ENCODE assay signal across 1 cellular context in the genomic region with DNA sequence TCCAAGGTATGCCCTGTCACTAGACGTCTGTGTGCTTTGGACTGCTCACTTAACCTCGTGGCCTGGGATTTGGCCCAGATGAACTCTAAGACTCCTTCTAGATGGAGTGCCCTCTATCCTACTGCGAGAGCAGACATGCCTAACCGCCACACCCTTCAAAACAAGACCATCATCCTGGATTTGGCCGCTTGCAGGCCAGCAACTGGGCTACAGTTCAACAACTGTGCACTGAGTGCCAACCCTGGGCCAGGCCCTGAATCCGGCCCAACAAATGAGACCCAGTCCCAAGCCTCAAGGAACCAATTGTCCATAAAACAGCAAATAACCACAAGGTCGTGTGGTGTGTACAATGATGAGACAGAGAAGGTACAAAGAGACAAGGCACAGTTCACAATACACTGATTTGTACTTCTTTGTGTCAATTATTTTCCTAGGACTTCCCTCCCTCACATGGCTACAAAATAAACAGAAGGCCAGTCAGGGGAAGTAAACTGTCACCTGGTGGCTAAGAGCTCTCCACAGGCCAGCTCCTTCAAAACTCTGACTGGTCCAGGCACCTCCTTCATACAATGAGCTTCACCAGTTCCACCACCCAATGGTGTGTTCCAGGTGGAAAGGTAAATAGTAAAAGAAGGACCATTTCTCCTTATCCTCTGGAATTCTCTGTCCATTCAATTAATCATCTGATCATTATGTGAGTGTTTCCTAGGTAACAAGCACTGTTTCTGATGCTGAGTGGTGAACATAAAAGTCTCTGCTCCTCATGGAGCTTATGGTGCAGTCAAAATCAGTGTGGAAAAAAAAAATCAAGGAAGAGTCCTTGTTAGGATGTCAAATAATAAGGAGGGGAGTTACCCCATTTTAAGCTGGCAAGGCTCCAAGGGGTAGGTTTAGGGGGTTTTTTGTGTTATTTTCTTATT.
TF ChIP-seq lines count a peak whose summit lies in the region.

No MANE protein-coding gene starts in this region.

TF ChIP-seq in HepG2, 621 proteins besides CTCF, POLR2A, EP300 and RAD21 (continued from another document and continues in another):
- TF ChIP-seq ZNF318 (CRISPR knock-in tag; IDR thresholded peaks at IDR 0.05) (no peak), RORA (CRISPR knock-in tag; IDR thresholded peaks at IDR 0.05) (no peak), ZFP36L2 (CRISPR knock-in tag; IDR thresholded peaks at IDR 0.05) (no peak), HMGA1 (CRISPR knock-in tag; conservative IDR thresholded peaks at IDR 0.05) (no peak), FOXC1 (CRISPR knock-in tag; IDR thresholded peaks at IDR 0.05; ENCODE audit: borderline replicate concordance) (no peak), XBP1 (CRISPR knock-in tag; IDR thresholded peaks at IDR 0.05) (no peak), YEATS2 (CRISPR knock-in tag; IDR thresholded peaks at IDR 0.05; ENCODE audit: borderline replicate concordance) (no peak), MLXIP (CRISPR knock-in tag; IDR thresholded peaks at IDR 0.05; ENCODE audit: borderline replicate concordance) (no peak), HMG20A (CRISPR knock-in tag; IDR thresholded peaks at IDR 0.05; ENCODE audit: borderline replicate concordance) (peak; percentile 73), WIZ (CRISPR knock-in tag; IDR thresholded peaks at IDR 0.05) (no peak), MIER2 (CRISPR knock-in tag; IDR thresholded peaks at IDR 0.05) (no peak), ARNT (IDR thresholded peaks at IDR 0.05) (no peak), PPARG (CRISPR knock-in tag; conservative IDR thresholded peaks at IDR 0.05) (peak; percentile 73), ELF3 (CRISPR knock-in tag; IDR thresholded peaks at IDR 0.05) (peak; percentile 56; the same call in 1 of the 2 replicates), ZBTB38 (CRISPR knock-in tag; IDR thresholded peaks at IDR 0.05) (peak; percentile 73; the same call in 1 of the 2 replicates), XRCC5 (optimal IDR thresholded peaks at IDR 0.05; ENCODE audit: low read length) (peak; percentile 35), CREM (IDR thresholded peaks at IDR 0.05) (peak; percentile 48; the same call in 1 of the 2 replicates), CREM (CRISPR knock-in tag; IDR thresholded peaks at IDR 0.05) (no peak), DMAP1 (CRISPR knock-in tag; IDR thresholded peaks at IDR 0.05) (no peak), ZNF136 (CRISPR knock-in tag; IDR thresholded peaks at IDR 0.05; ENCODE audit: low read depth) (no peak), ISL2 (CRISPR knock-in tag; IDR thresholded peaks at IDR 0.05) (peak; percentile 57; the same call in 1 of the 2 replicates), EHMT2 (IDR thresholded peaks at IDR 0.05; ENCODE audit: borderline replicate concordance, low read depth, low read length) (no peak), ZNF225 (CRISPR knock-in tag; IDR thresholded peaks at IDR 0.05) (no peak), ZNF33B (CRISPR knock-in tag; IDR thresholded peaks at IDR 0.05) (no peak), HIVEP1 (CRISPR knock-in tag; IDR thresholded peaks at IDR 0.05) (no peak), ZFAT (CRISPR knock-in tag; conservative IDR thresholded peaks at IDR 0.05) (no peak), RARA (CRISPR knock-in tag; IDR thresholded peaks at IDR 0.05) (peak; percentile 65), ZBTB20 (CRISPR knock-in tag; IDR thresholded peaks at IDR 0.05; ENCODE audit: borderline replicate concordance, low read depth) (no peak)
- TF ChIP-seq, protein P1, sequence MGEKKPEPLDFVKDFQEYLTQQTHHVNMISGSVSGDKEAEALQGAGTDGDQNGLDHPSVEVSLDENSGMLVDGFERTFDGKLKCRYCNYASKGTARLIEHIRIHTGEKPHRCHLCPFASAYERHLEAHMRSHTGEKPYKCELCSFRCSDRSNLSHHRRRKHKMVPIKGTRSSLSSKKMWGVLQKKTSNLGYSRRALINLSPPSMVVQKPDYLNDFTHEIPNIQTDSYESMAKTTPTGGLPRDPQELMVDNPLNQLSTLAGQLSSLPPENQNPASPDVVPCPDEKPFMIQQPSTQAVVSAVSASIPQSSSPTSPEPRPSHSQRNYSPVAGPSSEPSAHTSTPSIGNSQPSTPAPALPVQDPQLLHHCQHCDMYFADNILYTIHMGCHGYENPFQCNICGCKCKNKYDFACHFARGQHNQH (CRISPR knock-in tag; IDR thresholded peaks at IDR 0.05), result no peak; the same call in 1 of the 2 replicates
- TF ChIP-seq, protein P2, sequence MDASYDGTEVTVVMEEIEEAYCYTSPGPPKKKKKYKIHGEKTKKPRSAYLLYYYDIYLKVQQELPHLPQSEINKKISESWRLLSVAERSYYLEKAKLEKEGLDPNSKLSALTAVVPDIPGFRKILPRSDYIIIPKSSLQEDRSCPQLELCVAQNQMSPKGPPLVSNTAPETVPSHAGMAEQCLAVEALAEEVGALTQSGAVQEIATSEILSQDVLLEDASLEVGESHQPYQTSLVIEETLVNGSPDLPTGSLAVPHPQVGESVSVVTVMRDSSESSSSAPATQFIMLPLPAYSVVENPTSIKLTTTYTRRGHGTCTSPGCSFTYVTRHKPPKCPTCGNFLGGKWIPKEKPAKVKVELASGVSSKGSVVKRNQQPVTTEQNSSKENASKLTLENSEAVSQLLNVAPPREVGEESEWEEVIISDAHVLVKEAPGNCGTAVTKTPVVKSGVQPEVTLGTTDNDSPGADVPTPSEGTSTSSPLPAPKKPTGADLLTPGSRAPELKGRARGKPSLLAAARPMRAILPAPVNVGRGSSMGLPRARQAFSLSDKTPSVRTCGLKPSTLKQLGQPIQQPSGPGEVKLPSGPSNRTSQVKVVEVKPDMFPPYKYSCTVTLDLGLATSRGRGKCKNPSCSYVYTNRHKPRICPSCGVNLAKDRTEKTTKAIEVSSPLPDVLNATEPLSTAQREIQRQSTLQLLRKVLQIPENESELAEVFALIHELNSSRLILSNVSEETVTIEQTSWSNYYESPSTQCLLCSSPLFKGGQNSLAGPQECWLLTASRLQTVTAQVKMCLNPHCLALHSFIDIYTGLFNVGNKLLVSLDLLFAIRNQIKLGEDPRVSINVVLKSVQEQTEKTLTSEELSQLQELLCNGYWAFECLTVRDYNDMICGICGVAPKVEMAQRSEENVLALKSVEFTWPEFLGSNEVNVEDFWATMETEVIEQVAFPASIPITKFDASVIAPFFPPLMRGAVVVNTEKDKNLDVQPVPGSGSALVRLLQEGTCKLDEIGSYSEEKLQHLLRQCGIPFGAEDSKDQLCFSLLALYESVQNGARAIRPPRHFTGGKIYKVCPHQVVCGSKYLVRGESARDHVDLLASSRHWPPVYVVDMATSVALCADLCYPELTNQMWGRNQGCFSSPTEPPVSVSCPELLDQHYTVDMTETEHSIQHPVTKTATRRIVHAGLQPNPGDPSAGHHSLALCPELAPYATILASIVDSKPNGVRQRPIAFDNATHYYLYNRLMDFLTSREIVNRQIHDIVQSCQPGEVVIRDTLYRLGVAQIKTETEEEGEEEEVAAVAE (CRISPR knock-in tag; IDR thresholded peaks at IDR 0.05; ENCODE audit: borderline replicate concordance), result no peak
- TF ChIP-seq, protein P3, sequence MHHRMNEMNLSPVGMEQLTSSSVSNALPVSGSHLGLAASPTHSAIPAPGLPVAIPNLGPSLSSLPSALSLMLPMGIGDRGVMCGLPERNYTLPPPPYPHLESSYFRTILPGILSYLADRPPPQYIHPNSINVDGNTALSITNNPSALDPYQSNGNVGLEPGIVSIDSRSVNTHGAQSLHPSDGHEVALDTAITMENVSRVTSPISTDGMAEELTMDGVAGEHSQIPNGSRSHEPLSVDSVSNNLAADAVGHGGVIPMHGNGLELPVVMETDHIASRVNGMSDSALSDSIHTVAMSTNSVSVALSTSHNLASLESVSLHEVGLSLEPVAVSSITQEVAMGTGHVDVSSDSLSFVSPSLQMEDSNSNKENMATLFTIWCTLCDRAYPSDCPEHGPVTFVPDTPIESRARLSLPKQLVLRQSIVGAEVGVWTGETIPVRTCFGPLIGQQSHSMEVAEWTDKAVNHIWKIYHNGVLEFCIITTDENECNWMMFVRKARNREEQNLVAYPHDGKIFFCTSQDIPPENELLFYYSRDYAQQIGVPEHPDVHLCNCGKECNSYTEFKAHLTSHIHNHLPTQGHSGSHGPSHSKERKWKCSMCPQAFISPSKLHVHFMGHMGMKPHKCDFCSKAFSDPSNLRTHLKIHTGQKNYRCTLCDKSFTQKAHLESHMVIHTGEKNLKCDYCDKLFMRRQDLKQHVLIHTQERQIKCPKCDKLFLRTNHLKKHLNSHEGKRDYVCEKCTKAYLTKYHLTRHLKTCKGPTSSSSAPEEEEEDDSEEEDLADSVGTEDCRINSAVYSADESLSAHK (CRISPR knock-in tag; IDR thresholded peaks at IDR 0.05; ENCODE audit: borderline replicate concordance), result no peak
- TF ChIP-seq, protein P4, sequence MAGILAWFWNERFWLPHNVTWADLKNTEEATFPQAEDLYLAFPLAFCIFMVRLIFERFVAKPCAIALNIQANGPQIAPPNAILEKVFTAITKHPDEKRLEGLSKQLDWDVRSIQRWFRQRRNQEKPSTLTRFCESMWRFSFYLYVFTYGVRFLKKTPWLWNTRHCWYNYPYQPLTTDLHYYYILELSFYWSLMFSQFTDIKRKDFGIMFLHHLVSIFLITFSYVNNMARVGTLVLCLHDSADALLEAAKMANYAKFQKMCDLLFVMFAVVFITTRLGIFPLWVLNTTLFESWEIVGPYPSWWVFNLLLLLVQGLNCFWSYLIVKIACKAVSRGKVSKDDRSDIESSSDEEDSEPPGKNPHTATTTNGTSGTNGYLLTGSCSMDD (CRISPR knock-in tag; IDR thresholded peaks at IDR 0.05), result no peak
- TF ChIP-seq, protein P5, sequence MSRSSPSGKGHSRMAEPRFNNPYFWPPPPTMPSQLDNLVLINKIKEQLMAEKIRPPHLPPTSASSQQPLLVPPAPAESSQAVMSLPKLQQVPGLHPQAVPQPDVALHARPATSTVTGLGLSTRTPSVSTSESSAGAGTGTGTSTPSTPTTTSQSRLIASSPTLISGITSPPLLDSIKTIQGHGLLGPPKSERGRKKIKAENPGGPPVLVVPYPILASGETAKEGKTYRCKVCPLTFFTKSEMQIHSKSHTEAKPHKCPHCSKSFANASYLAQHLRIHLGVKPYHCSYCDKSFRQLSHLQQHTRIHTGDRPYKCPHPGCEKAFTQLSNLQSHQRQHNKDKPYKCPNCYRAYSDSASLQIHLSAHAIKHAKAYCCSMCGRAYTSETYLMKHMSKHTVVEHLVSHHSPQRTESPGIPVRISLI (CRISPR knock-in tag; IDR thresholded peaks at IDR 0.05; ENCODE audit: borderline replicate concordance), result peak; percentile 12; the same call in 1 of the 2 replicates
